In the genomic region with DNA sequence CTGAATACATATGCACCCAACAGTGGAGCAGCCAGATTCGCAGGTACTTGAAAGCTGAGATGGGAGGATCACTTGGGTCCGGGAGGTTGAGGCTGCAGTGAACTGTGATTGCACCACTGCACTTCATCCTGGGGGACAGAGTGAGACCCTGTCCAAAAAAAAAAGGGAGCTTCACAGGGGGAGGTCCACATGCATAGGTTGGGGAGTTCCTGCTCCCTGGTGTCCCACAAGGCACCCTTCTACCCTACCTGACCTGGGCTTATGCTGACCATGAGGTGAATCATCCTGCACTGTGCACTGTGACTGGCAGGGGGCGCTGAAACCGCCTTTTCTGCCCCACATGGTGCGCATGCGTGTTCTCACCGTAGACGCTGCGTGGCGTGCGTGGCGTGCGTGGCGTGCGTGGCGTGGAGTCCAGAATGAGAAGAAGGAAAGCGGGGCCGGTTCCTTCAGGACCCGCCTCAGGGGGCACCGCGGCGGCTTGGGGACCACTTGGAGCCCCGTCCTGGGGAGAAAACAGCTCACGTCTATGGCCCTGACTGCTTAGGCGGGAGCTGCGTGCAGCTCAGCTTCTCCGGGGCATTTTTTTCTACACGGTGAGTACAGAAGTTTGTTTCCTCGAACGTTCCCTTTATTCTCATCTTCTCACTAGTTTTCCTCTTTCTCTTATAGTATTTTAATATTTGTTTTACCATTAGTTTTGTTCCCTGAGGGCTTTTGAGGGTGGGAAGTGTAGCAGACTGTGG, we compare ENCODE assay signal across 8 cellular contexts.
DNase-seq lines count a peak whose midpoint lies in the region; ATAC-seq and TF ChIP-seq lines count a peak whose summit lies in the region.

No MANE protein-coding gene starts in this region.

- H3K9me3 ChIP-seq in liver (ENCODE audit: control insufficient read depth in 4 of 4, low read length in 3 of 4): no peaks in the 10 kb centered on the region

- H3K4me1 Mint-ChIP-seq in activated CD4-positive, alpha-beta T cell treated with anti-CD3 and anti-CD28 coated beads, Interleukin-2, amount 10 ng/mL, durations not matched to agents 7 days and 5 days: peaks cover 44% of the 10 kb centered on the region

- H3K27me3 Mint-ChIP-seq in activated CD4-positive, alpha-beta T cell treated with anti-CD3 and anti-CD28 coated beads, Interleukin-2, amount 10 ng/mL, durations not matched to agents 7 days and 5 days: no peaks in the 10 kb centered on the region

- H3K9ac ChIP-seq in liver (ENCODE audit: low read depth in 1 of 2, low read length in 2 of 2): peak overlapping the region; percentile 57 to 99

- H3K27ac ChIP-seq in liver (ENCODE audit: low read depth in 1 of 2, low read length in 2 of 2): peak overlapping the region; percentile 70 to 82

- H3K4me3 ChIP-seq in liver (ENCODE audit: low read depth in 1 of 3, low read length in 3 of 3): peak overlapping the region; percentile 77 to 87 (median 78)

- ATAC-seq in GM19025 (IDR thresholded peaks at IDR 0.05; ENCODE audit: low read depth, unreplicated experiment) (peak; percentile 63), HG03378 (IDR thresholded peaks at IDR 0.05; ENCODE audit: unreplicated experiment) (peak; percentile 72)

- no peaks in the 10 kb centered on the region for H3K27me3 ChIP-seq in liver (ENCODE audit: control insufficient read depth in 4 of 4, insufficient read depth in 4 of 4, low read length in 3 of 4)

- H3K36me3 ChIP-seq in liver (ENCODE audit: control insufficient read depth in 4 of 4, insufficient read depth in 3 of 4, low read depth in 1 of 4, low read length in 3 of 4): no peaks in the 10 kb centered on the region

- H3K27ac Mint-ChIP-seq in activated CD4-positive, alpha-beta T cell treated with anti-CD3 and anti-CD28 coated beads, Interleukin-2, amount 10 ng/mL, durations not matched to agents 7 days and 5 days: peak overlapping the region; percentile 91

- TF ChIP-seq CTCF in liver (IDR thresholded peaks at IDR 0.05; ENCODE audit: low read depth, low read length, missing input control): peak; percentile 96

- H3K9me3 Mint-ChIP-seq in activated CD4-positive, alpha-beta T cell treated with anti-CD3 and anti-CD28 coated beads, Interleukin-2, amount 10 ng/mL, durations not matched to agents 7 days and 5 days: no peaks in the 10 kb centered on the region

- peak overlapping the region; percentile 94 for H3K4me3 Mint-ChIP-seq in activated CD4-positive, alpha-beta T cell treated with anti-CD3 and anti-CD28 coated beads, Interleukin-2, amount 10 ng/mL, durations not matched to agents 7 days and 5 days

- CTCF ChIA-PET in activated CD4-positive, alpha-beta T cell treated with anti-CD3 and anti-CD28 coated beads, Interleukin-2, amount 10 ng/mL, durations not matched to agents 7 days and 5 days (lab: Charles Lee): interaction anchor here (0.6 to 1.3 kb wide), 7 partner anchors 13 to 793 kb away, joined by 3 to 5 read pairs (median 3); no protein-coding TSS in a partner anchor

- peaks cover 13% of the 10 kb centered on the region for H3K36me3 Mint-ChIP-seq in activated CD4-positive, alpha-beta T cell treated with anti-CD3 and anti-CD28 coated beads, Interleukin-2, amount 10 ng/mL, durations not matched to agents 7 days and 5 days (ENCODE audit: low read depth)

- peaks cover 2 to 30% (median 14%) of the 10 kb centered on the region in 4 donors for H3K4me1 ChIP-seq in liver (ENCODE audit: control insufficient read depth in 4 of 4, insufficient read depth in 4 of 4, low read length in 3 of 4)

- WGBS in liver: 6% methylated on average over 30 of the region's 30 CpGs

- DNase-seq in AML-193 (lab: John Stamatoyannopoulos, UW): peak; percentile 61 to 72
- DNase-seq in NCI-H526 (lab: John Stamatoyannopoulos, UW): peak; percentile 69 to 91
- DNase-seq in activated CD4-positive, alpha-beta T cell treated with anti-CD3 and anti-CD28 coated beads, Interleukin-2, amount 10 ng/mL, durations not matched to agents 7 days and 5 days: peak; percentile 89
- DNase-seq in dermis blood vessel endothelial cell: peak; percentile 90
- DNase-seq in stimulated activated CD4-positive, alpha-beta T cell treated with anti-CD3 and anti-CD28 coated beads, Interleukin-4, amount 100 ng/mL, for 1 hour: peak; percentile 91

- POLR2A ChIA-PET in activated CD4-positive, alpha-beta T cell treated with anti-CD3 and anti-CD28 coated beads, Interleukin-2, amount 10 ng/mL, durations not matched to agents 7 days and 5 days (lab: Charles Lee): no interaction called here

- TF ChIP-seq RAD21 in liver (IDR thresholded peaks at IDR 0.05): peak; percentile 76 to 85

TF ChIP-seq in liver, 16 proteins besides CTCF, POLR2A, EP300 and RAD21:
- TF ChIP-seq EGR1 (IDR thresholded peaks at IDR 0.05; ENCODE audit: low read depth in 2 of 2): peak in 1 of 2 donors; percentile 72
- TF ChIP-seq, protein P1, sequence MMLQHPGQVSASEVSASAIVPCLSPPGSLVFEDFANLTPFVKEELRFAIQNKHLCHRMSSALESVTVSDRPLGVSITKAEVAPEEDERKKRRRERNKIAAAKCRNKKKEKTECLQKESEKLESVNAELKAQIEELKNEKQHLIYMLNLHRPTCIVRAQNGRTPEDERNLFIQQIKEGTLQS (IDR thresholded peaks at IDR 0.05): no peak
- TF ChIP-seq GABPA (IDR thresholded peaks at IDR 0.05 in 1 of 2, conservative IDR thresholded peaks at IDR 0.05 in 1 of 2): no peak
- TF ChIP-seq JUND (IDR thresholded peaks at IDR 0.05): peak; percentile 68 to 91
- TF ChIP-seq HNF4G (IDR thresholded peaks at IDR 0.05): no peak
- TF ChIP-seq, protein P2, sequence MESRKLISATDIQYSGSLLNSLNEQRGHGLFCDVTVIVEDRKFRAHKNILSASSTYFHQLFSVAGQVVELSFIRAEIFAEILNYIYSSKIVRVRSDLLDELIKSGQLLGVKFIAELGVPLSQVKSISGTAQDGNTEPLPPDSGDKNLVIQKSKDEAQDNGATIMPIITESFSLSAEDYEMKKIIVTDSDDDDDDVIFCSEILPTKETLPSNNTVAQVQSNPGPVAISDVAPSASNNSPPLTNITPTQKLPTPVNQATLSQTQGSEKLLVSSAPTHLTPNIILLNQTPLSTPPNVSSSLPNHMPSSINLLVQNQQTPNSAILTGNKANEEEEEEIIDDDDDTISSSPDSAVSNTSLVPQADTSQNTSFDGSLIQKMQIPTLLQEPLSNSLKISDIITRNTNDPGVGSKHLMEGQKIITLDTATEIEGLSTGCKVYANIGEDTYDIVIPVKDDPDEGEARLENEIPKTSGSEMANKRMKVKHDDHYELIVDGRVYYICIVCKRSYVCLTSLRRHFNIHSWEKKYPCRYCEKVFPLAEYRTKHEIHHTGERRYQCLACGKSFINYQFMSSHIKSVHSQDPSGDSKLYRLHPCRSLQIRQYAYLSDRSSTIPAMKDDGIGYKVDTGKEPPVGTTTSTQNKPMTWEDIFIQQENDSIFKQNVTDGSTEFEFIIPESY (IDR thresholded peaks at IDR 0.05): no peak
- TF ChIP-seq NR2F2 (IDR thresholded peaks at IDR 0.05): no peak
- no peak for TF ChIP-seq YY1 (IDR thresholded peaks at IDR 0.05)
- TF ChIP-seq, protein P3, sequence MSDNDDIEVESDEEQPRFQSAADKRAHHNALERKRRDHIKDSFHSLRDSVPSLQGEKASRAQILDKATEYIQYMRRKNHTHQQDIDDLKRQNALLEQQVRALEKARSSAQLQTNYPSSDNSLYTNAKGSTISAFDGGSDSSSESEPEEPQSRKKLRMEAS (IDR thresholded peaks at IDR 0.05): peak; percentile 79
- TF ChIP-seq SP1 (IDR thresholded peaks at IDR 0.05): no peak
- no peak for TF ChIP-seq TAF1 (conservative IDR thresholded peaks at IDR 0.05)
- TF ChIP-seq FOXA2 (IDR thresholded peaks at IDR 0.05): no peak
- no peak for TF ChIP-seq FOXA1 (IDR thresholded peaks at IDR 0.05)
- TF ChIP-seq RXRA (IDR thresholded peaks at IDR 0.05): peak; percentile 86 to 98
- TF ChIP-seq, protein P4, sequence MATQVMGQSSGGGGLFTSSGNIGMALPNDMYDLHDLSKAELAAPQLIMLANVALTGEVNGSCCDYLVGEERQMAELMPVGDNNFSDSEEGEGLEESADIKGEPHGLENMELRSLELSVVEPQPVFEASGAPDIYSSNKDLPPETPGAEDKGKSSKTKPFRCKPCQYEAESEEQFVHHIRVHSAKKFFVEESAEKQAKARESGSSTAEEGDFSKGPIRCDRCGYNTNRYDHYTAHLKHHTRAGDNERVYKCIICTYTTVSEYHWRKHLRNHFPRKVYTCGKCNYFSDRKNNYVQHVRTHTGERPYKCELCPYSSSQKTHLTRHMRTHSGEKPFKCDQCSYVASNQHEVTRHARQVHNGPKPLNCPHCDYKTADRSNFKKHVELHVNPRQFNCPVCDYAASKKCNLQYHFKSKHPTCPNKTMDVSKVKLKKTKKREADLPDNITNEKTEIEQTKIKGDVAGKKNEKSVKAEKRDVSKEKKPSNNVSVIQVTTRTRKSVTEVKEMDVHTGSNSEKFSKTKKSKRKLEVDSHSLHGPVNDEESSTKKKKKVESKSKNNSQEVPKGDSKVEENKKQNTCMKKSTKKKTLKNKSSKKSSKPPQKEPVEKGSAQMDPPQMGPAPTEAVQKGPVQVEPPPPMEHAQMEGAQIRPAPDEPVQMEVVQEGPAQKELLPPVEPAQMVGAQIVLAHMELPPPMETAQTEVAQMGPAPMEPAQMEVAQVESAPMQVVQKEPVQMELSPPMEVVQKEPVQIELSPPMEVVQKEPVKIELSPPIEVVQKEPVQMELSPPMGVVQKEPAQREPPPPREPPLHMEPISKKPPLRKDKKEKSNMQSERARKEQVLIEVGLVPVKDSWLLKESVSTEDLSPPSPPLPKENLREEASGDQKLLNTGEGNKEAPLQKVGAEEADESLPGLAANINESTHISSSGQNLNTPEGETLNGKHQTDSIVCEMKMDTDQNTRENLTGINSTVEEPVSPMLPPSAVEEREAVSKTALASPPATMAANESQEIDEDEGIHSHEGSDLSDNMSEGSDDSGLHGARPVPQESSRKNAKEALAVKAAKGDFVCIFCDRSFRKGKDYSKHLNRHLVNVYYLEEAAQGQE (IDR thresholded peaks at IDR 0.05): no peak
- TF ChIP-seq HNF4A (conservative IDR thresholded peaks at IDR 0.05): peak in 1 of 2 donors; percentile 37

Comparison
In these comparisons a context has a peak if more than half of its experiments do, and no peak if none do; other contexts are left out.
1. Peak in every context shown above with its lines: DNase-seq, ATAC-seq, H3K4me3 ChIP-seq and H3K27ac ChIP-seq.